1 cellular context compared by ENCODE assay signal in the genomic region with DNA sequence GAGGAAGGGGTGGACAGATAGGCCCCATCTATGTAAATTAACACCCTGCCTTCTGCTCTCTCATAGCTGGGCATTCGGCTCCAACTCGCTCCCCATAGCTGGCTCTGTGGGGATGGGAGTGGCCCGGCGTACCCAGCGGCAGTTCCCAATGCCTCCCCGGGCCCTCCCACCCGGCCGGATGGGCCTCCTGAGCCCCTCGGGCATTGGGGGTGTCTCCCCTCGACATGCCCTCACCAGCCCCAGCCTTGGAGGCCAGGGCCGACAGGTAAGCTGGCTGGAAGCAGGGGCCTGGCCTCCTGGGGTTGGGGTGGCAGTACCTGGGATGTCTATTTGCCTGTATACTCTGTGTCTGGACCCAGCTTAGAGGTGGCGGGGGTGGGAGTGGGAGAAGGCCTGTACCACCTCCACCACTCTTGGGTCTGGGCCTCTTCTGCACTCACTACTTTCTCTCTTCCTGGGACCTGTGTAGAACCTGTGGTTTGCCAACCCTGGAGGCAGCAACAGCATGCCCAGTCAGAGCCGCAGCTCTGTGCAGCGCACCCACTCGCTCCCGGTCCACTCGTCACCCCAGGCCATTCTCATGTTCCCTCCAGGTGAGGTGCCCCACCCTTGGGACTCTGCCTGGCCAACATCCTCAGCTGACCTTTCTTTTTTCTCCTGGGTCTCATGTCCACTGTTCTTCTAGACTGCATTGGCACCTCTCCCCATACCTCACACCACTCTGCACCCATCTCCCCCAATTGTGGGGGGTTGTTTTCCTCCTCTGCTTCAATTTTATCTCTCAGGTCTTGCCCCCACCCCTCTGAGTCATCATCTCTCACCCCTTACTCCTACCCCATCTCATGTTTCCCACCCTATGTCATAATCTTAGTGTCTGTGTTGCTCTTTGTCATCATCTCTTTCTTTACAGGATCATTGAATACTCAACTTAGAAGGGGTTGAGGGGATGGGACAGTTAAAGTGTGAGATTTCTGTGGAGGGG.
TF ChIP-seq lines count a peak whose summit lies in the region.

No MANE protein-coding gene starts in this region.

TF ChIP-seq in A549, 52 proteins besides CTCF, POLR2A, EP300 and RAD21:
- TF ChIP-seq FOXS1 (CRISPR knock-in tag; IDR thresholded peaks at IDR 0.05) (no peak), NFE2L2 (conservative IDR thresholded peaks at IDR 0.05; ENCODE audit: low read length) (no peak), MYC (IDR thresholded peaks at IDR 0.05; ENCODE audit: borderline replicate concordance, low read length) (no peak), POLR2AphosphoS2 (conservative IDR thresholded peaks at IDR 0.05; ENCODE audit: low read length) (no peak), RARB (CRISPR knock-in tag; IDR thresholded peaks at IDR 0.05) (no peak)
